Comparison of ENCODE assay signal across 9 cellular contexts in genomic region chr20:57829336-57829735, GRCh38.
"Had no signal": no experiment of that assay in that cellular context is flagged by ENCODE, and none has a peak within 500 bp of the region (broad histone marks: within the 10 kb centered on the region; RNA-seq: fewer than 3 reads in every experiment).

No MANE protein-coding gene starts in this region.

- H3K4me3 ChIP-seq: GM23248, HAP-1, K562 had no signal

- H3K27ac ChIP-seq: GM23248, HL-60 had no signal

- H3K4me1 ChIP-seq: HAP-1 had no signal

- DNase-seq: GM23248, GOT3, H7, HFFc6, IMR-90, KG1 had no signal

- H3K36me3 ChIP-seq: HAP-1 had no signal

- H3K9me3 ChIP-seq: HAP-1 had no signal
